19 cellular contexts compared by ENCODE assay signal in genomic region chr2:181553244-181553643, GRCh38.
"Had no signal": no experiment of that assay in that cellular context is flagged by ENCODE, and none has a peak within 500 bp of the region (broad histone marks: within the 10 kb centered on the region; RNA-seq: fewer than 3 reads in every experiment).

No MANE protein-coding gene starts in this region.

- H3K36me3 ChIP-seq: left lung, neural progenitor cell, sigmoid colon, transverse colon had no signal

- H2AFZ ChIP-seq: neural progenitor cell had no signal

- DNase-seq: activated CD4-positive, alpha-beta memory T cell treated with anti-CD3 and anti-CD28 coated beads, Interleukin-2, amount 10 ng/mL, durations not matched to agents 7 days and 5 days; activated CD4-positive, alpha-beta T cell treated with anti-CD3 and anti-CD28 coated beads for 4 hours; activated CD4-positive, CD25-positive, alpha-beta regulatory T cell; activated effector memory CD4-positive, alpha-beta T cell treated with anti-CD3 and anti-CD28 coated beads, Interleukin-2, amount 50 U/mL, for 16 hours; activated naive CD4-positive, alpha-beta T cell treated with anti-CD3 and anti-CD28 coated beads, Interleukin-2, amount 10 ng/mL, durations not matched to agents 7 days and 5 days; activated T-cell treated with anti-CD3 and anti-CD28 coated beads, Interleukin-2, amount 50 U/mL, for 72 hours; amygdala; cerebellar nuclear complex; left lung; naive thymus-derived CD4-positive, alpha-beta T cell; sigmoid colon; stimulated activated CD4-positive, alpha-beta T cell treated with anti-CD3 and anti-CD28 coated beads, Interleukin-2, amount 100 ng/mL, for 48 hours; stimulated activated CD8-positive, alpha-beta memory T cell treated with anti-CD3 and anti-CD28 coated beads, Interleukin-4, amount 100 ng/mL, for 48 hours; stimulated activated naive B cell treated with anti-CD40 and anti-IgM and Interleukin-4, amounts not matched to agents 10 μg/mL and 1 μg/mL and 100 μg/mL, for 72 hours; T1000; transverse colon had no signal

- H3K9me3 ChIP-seq: left lung, sigmoid colon, transverse colon had no signal

- H3K27ac ChIP-seq: left lung, neural progenitor cell, sigmoid colon, transverse colon had no signal

- H3K27me3 ChIP-seq: left lung, neural progenitor cell, sigmoid colon, transverse colon had no signal

- H3K4me1 ChIP-seq: left lung, neural progenitor cell, sigmoid colon, transverse colon had no signal

- FAIRE-seq: bronchial epithelial cell had no signal

- ATAC-seq: activated T-cell treated with anti-CD3 and anti-CD28 coated beads, Interleukin-2, amount 50 U/mL, for 72 hours; left lung; naive thymus-derived CD4-positive, alpha-beta T cell; stimulated activated naive B cell treated with anti-CD40 and anti-IgM and Interleukin-4, amounts not matched to agents 10 μg/mL and 1 μg/mL and 100 μg/mL, for 72 hours had no signal

- H3K4me2 ChIP-seq: neural progenitor cell had no signal

- H3K9ac ChIP-seq: neural progenitor cell had no signal

- H3K4me3 ChIP-seq: left lung, lung, neural progenitor cell, sigmoid colon, transverse colon had no signal
